ENCODE assay signal across 24 cellular contexts in the genomic region with DNA sequence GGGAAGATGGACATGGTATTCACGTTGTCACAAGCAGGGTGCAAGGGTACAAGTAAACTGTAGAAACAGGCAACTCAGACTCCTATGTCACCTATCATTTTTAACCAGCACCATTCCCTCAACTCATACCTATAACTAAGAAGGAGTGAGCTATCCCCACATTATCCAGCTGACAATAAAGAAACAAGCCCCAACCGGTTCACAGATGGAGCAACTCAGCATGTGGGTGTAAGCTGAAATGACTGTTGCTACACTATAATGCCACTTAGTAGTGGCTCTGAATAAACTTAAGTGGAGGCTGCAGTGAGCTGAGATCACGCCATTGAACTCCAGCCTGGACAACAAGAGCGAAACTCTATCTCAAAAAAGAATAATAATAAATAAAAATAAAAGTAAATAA.
"Had no signal": no experiment of that assay in that cellular context is flagged by ENCODE, and none has a peak within 500 bp of the region (broad histone marks: within the 10 kb centered on the region; RNA-seq: fewer than 3 reads in every experiment).

No MANE protein-coding gene starts in this region.

- ATAC-seq: body of pancreas; gastroesophageal sphincter; left ventricle myocardium superior; natural killer cell treated with Interleukin-12 subunit alpha and Interleukin-12 subunit beta and Interleukin-15 and Interleukin-18, amount 100 ng/mL, for 72 hours; right lobe of liver; stimulated activated naive B cell treated with anti-CD40 and anti-IgM and Interleukin-4, amounts not matched to agents 10 μg/mL and 1 μg/mL and 100 μg/mL, for 72 hours had no signal

- H3K4me3 ChIP-seq: body of pancreas, esophagus muscularis mucosa, gastroesophageal sphincter, right lobe of liver, skin epidermis, testis had no signal

- DNase-seq: activated CD4-positive, alpha-beta T cell treated with anti-CD3 and anti-CD28 coated beads for 1 hour; activated CD4-positive, alpha-beta T cell treated with anti-CD3 and anti-CD28 coated beads, Interleukin-2, amount 50 U/mL, for 1 hour; activated gamma-delta T cell treated with Interleukin-2 at 50 U/mL for 16 hours; activated T-cell treated with anti-CD3 and anti-CD28 coated beads, Interleukin-2, amount 50 U/mL, for 1 hour; anterior cingulate cortex; body of pancreas; central memory CD4-positive, alpha-beta T cell; dermis blood vessel endothelial cell; effector CD8-positive, alpha-beta T cell; head of caudate nucleus; hypothalamus; left ventricle myocardium superior; nucleus accumbens; right lobe of liver; stimulated activated CD8-positive, alpha-beta memory T cell treated with anti-CD3 and anti-CD28 coated beads, Interleukin-4, amount 100 ng/mL, for 48 hours; stimulated activated naive B cell treated with anti-CD40 and anti-IgM and Interleukin-4, amounts not matched to agents 10 μg/mL and 1 μg/mL and 100 μg/mL, for 72 hours; T-helper 1 cell; testis; trophoblast cell; WERI-Rb-1 had no signal
